In genomic region chr15:101358895-101359294, GRCh38 we compare ENCODE assay signal across 20 cellular contexts.
DNase-seq lines count a peak whose midpoint lies in the region; ATAC-seq and TF ChIP-seq lines count a peak whose summit lies in the region.
"Had no signal": no experiment of that assay in that cellular context is flagged by ENCODE, and none has a peak within 500 bp of the region (broad histone marks: within the 10 kb centered on the region; RNA-seq: fewer than 3 reads in every experiment).

No MANE protein-coding gene starts in this region.

- H3K27ac ChIP-seq in SJCRH30 (no peak overlapping the region), heart left ventricle (peak overlapping the region in 7 of 12 donors; percentile 16 to 76 (median 60)), psoas muscle (peak overlapping the region; percentile 63)
- H3K27ac ChIP-seq: 22Rv1, esophagus squamous epithelium, ovary, SJSA1, upper lobe of left lung had no signal

- no peak for TF ChIP-seq CTCF in heart left ventricle (IDR thresholded peaks at IDR 0.05)
- no peak for TF ChIP-seq CTCF in psoas muscle (IDR thresholded peaks at IDR 0.05)

- H3K27me3 ChIP-seq in SJCRH30 (no peaks in the 10 kb centered on the region), heart left ventricle (no peaks in the 10 kb centered on the region), psoas muscle (ENCODE audit: insufficient read depth in 3 of 3, low read length in 2 of 3) (no peaks in the 10 kb centered on the region)
- H3K27me3 ChIP-seq: ovary, SJSA1, upper lobe of left lung had no signal

- peaks cover 15% of the 10 kb centered on the region for H3K4me1 ChIP-seq in SJCRH30
- H3K4me1 ChIP-seq in heart left ventricle, result peaks cover 0 to 27% (median 7%) of the 10 kb centered on the region in 12 donors
- H3K4me1 ChIP-seq in psoas muscle, result peaks cover 17% of the 10 kb centered on the region
- H3K4me1 ChIP-seq: upper lobe of left lung had no signal

- DNase-seq in NCI-H1694 treated with DMSO at 0.1 percent for 48 hours (lab: John Stamatoyannopoulos, UW) (peak; percentile 1), NCI-H1694 (lab: John Stamatoyannopoulos, UW) (no peak), SJCRH30 (peak; percentile 67 to 74), heart left ventricle (peak in 3 of 5 donors; percentile 58 to 77 (median 71)), psoas muscle (no peak), DMS 273 (lab: John Stamatoyannopoulos, UW; ENCODE audit: unreplicated experiment) (no peak), pons (ENCODE audit: low spot score) (no peak)
- DNase-seq: activated CD4-positive, alpha-beta T cell treated with anti-CD3 and anti-CD28 coated beads for 36 hours; activated naive CD4-positive, alpha-beta T cell treated with Interleukin-2 at 50 U/mL for 16 hours; dermis blood vessel endothelial cell; esophagus squamous epithelium; NCI-H446; ovary; stimulated activated CD4-positive, alpha-beta T cell treated with anti-CD3 and anti-CD28 coated beads, Interleukin-12 subunit alpha, Interleukin-12 subunit beta, amount 100 ng/mL, for 4 hours; stimulated activated naive CD4-positive, alpha-beta T cell; T-helper 9 cell had no signal

- H3K9me3 ChIP-seq in SJCRH30 (replicated peaks) (no peaks in the 10 kb centered on the region), heart left ventricle (no peaks in the 10 kb centered on the region), psoas muscle (no peaks in the 10 kb centered on the region)
- H3K9me3 ChIP-seq: esophagus squamous epithelium, ovary, SJSA1, upper lobe of left lung had no signal

- 47 to 52% (median 48%) methylated on average over 7 of the region's 7 CpGs for WGBS in heart left ventricle, 4 donors
- 23 to 47% (median 45%) methylated on average over 7 of the region's 7 CpGs for WGBS in psoas muscle, 3 donors

- H3K36me3 ChIP-seq in SJCRH30 (no peaks in the 10 kb centered on the region), heart left ventricle (no peaks in the 10 kb centered on the region), psoas muscle (ENCODE audit: insufficient read depth in 1 of 2, low read depth in 1 of 2) (peaks cover 0 to 1% of the 10 kb centered on the region in 2 donors)
- H3K36me3 ChIP-seq: esophagus squamous epithelium, ovary, SJSA1, upper lobe of left lung had no signal

- H3K4me3 ChIP-seq in SJCRH30, result no peak overlapping the region
- no peak overlapping the region for H3K4me3 ChIP-seq in heart left ventricle
- no peak overlapping the region for H3K4me3 ChIP-seq in psoas muscle
- H3K4me3 ChIP-seq: esophagus squamous epithelium, ovary, SJSA1, upper lobe of left lung had no signal

- no peak for TF ChIP-seq POLR2A in heart left ventricle (IDR thresholded peaks at IDR 0.05)

- ATAC-seq in heart left ventricle (peak; percentile 79 to 86 (median 82)), psoas muscle (peak; percentile 73 to 90 (median 80)), GM21515 (IDR thresholded peaks at IDR 0.05; ENCODE audit: unreplicated experiment) (no peak)
- ATAC-seq: activated CD4-positive, alpha-beta T cell treated with anti-CD3 and anti-CD28 coated beads for 36 hours had no signal

- intact Hi-C loops in heart left ventricle (cut with DNase I) (loop anchor here in 3 of 10 donors (1.0 to 5.0 kb wide), 3 partner anchors 9 to 218 kb away; no protein-coding TSS in a partner anchor), psoas muscle (cut with DNase I) (no loop called here)

Comparison
In these comparisons a context has a peak if more than half of its experiments do, and no peak if none do; other contexts are left out.
1. DNase-seq: peak in NCI-H1694 treated with DMSO at 0.1 percent for 48 hours (single experiment), SJCRH30 (2 of 2) and heart left ventricle (3 of 5); none in NCI-H1694 (single experiment), psoas muscle (0 of 2), DMS 273 (single experiment) and pons (single experiment).